ENCODE assay signal across 10 cellular contexts in the genomic region with DNA sequence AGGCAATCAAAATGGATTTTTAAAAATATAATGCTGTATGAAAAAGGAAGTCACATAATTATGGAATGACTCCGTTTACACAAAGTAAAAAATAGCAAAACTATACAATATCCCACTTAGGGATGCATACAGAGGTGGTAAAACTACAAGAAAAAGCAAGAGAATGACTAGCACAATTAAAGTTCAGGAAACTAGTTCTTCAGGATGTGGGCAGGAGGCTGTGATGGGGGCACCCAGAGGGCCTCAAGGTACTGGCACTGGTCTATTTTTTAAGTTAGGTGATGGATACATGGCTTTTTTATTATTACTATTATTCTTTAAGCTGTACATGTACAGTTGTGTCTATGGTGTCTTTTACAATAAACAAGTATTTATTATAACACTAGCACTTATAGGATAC. TPM values are rescaled to one million over a fixed set of nuclear protein-coding genes. Genes with fewer than 3 reads are reported as not detected.
A peak's percentile ranks its signal among the peaks of the same experiment; 100 is the strongest.
DNase-seq lines count a peak whose midpoint lies in the region; ATAC-seq and TF ChIP-seq lines count a peak whose summit lies in the region.
"Had no signal": no experiment of that assay in that cellular context is flagged by ENCODE, and none has a peak within 500 bp of the region (broad histone marks: within the 10 kb centered on the region; RNA-seq: fewer than 3 reads in every experiment).

No MANE protein-coding gene starts in this region.

- H3K27ac Mint-ChIP-seq in activated T-helper 17 cell treated with anti-CD3 and anti-CD28 coated beads, Interleukin-2, amount 50 U/mL, for 72 hours = peak overlapping the region; percentile 84

- peak overlapping the region; percentile 82 to 94; a peak in 3 of 4 replicates for H3K4me3 ChIP-seq in SK-N-SH (ENCODE audit: low read depth in 2 of 2, low read length in 1 of 2)
- H3K4me3 ChIP-seq in gastroesophageal sphincter = peak overlapping the region in 1 of 2 donors; percentile 80
- peak overlapping the region in 3 of 8 donors; percentile 85 to 97 (median 88) for H3K4me3 ChIP-seq in spleen
- H3K4me3 ChIP-seq in A673 (ENCODE audit: low read depth, low read length, poor library complexity, severe bottlenecking) = no peak overlapping the region

- H3K27me3 ChIP-seq in SK-N-SH (ENCODE audit: insufficient read depth) = no peaks in the 10 kb centered on the region
- H3K27me3 ChIP-seq in gastroesophageal sphincter = no peaks in the 10 kb centered on the region
- H3K27me3 ChIP-seq in spleen (replicated peaks in 1 of 7) = no peaks in the 10 kb centered on the region
- no peaks in the 10 kb centered on the region for H3K27me3 ChIP-seq in A673 (replicated peaks; ENCODE audit: insufficient read depth, low read depth, low read length, poor library complexity)

- H3K79me2 ChIP-seq in SK-N-SH (ENCODE audit: insufficient read depth) = peaks cover 50% of the 10 kb centered on the region

- no peak overlapping the region for H2AFZ ChIP-seq in SK-N-SH (ENCODE audit: low read depth)

- peak overlapping the region; percentile 93 for H3K4me2 ChIP-seq in SK-N-SH

- TF ChIP-seq POLR2A in gastroesophageal sphincter (IDR thresholded peaks at IDR 0.05) (no peak), spleen (IDR thresholded peaks at IDR 0.05) (no peak)

- H3K9me2 ChIP-seq in SK-N-SH = no peaks in the 10 kb centered on the region

- no peaks in the 10 kb centered on the region for H3K27me3 Mint-ChIP-seq in activated T-helper 17 cell treated with anti-CD3 and anti-CD28 coated beads, Interleukin-2, amount 50 U/mL, for 72 hours

- peaks cover 32% of the 10 kb centered on the region for H3F3A ChIP-seq in SK-N-SH (replicated peaks; ENCODE audit: insufficient read depth)

- peaks cover 29% of the 10 kb centered on the region for H3K4me1 Mint-ChIP-seq in activated T-helper 17 cell treated with anti-CD3 and anti-CD28 coated beads, Interleukin-2, amount 50 U/mL, for 72 hours

- TF ChIP-seq CTCF in SK-N-SH (IDR thresholded peaks at IDR 0.05) (no peak), gastroesophageal sphincter (IDR thresholded peaks at IDR 0.05) (no peak), spleen (IDR thresholded peaks at IDR 0.05 in 8 of 11, conservative IDR thresholded peaks at IDR 0.05 in 3 of 11) (no peak), A673 (conservative IDR thresholded peaks at IDR 0.05; ENCODE audit: low read depth, low read length) (no peak)

- TF ChIP-seq RAD21 in SK-N-SH (IDR thresholded peaks at IDR 0.05; ENCODE audit: low read length) = no peak

- CTCF ChIA-PET in SK-N-SH (lab: Yijun Ruan, JAX) (interaction anchor here (0.6 to 18.1 kb wide), 3 partner anchors 13 to 209 kb away, joined by 3 to 170 read pairs (median 123); no protein-coding TSS in a partner anchor), A673 (lab: Charles Lee) (interaction anchor here (0.6 kb wide), 1 partner anchor 546 kb away, joined by 3 read pairs; no protein-coding TSS in a partner anchor)

- H3K4me1 ChIP-seq in SK-N-SH (ENCODE audit: control insufficient read depth in 1 of 2, insufficient read depth in 2 of 2, low read depth in 1 of 2, low read length in 1 of 2) = peaks cover 55 to 60% of the 10 kb centered on the region in 2 experiments
- peaks cover 0 to 68% (median 51%) of the 10 kb centered on the region in 3 donors for H3K4me1 ChIP-seq in gastroesophageal sphincter
- H3K4me1 ChIP-seq in spleen = peaks cover 53 to 82% (median 65%) of the 10 kb centered on the region in 6 donors
- H3K4me1 ChIP-seq in A673 (ENCODE audit: insufficient read depth, low read length, poor library complexity, severe bottlenecking) = peaks cover 52% of the 10 kb centered on the region

- DNase-seq in SK-N-SH (no peak), spleen (no peak), NCI-H446 treated with DMSO at 0.1 percent for 48 hours (lab: John Stamatoyannopoulos, UW) (no peak), A673 (ENCODE audit: low spot score) (no peak)
- DNase-seq: NCI-H1436 treated with DMSO at 0.1 percent for 48 hours had no signal

- BruUV-seq in A673 (replicated peaks; lab: Mats Ljungman, UMichigan) = no TSS peak

- H3K9me3 ChIP-seq in SK-N-SH = no peaks in the 10 kb centered on the region
- no peaks in the 10 kb centered on the region for H3K9me3 ChIP-seq in gastroesophageal sphincter
- H3K9me3 ChIP-seq in spleen = no peaks in the 10 kb centered on the region
- H3K9me3 ChIP-seq in A673 (ENCODE audit: low read depth, low read length, poor library complexity, severe bottlenecking) = no peaks in the 10 kb centered on the region

- WGBS in SK-N-SH (ENCODE audit: low lambda C conversion rate) = 70% methylated on average over 1 of the region's 1 CpG
- 42 to 50% methylated on average over 1 of the region's 1 CpG for WGBS in gastroesophageal sphincter (ENCODE audit: low coverage in 1 of 2), 2 donors
- WGBS in spleen, 5 donors = 30 to 53% (median 43%) methylated on average over 1 of the region's 1 CpG

- ATAC-seq in SK-N-SH treated with all-trans-retinoic acid at 6 μM for 48 hours = no peak
- no peak for ATAC-seq in activated T-helper 17 cell treated with anti-CD3 and anti-CD28 coated beads, Interleukin-2, amount 50 U/mL, for 72 hours (replicated peaks)
- ATAC-seq in gastroesophageal sphincter = no peak
- ATAC-seq in GM21619 (IDR thresholded peaks at IDR 0.05; ENCODE audit: unreplicated experiment) = no peak

- no peaks in the 10 kb centered on the region for H4K20me1 ChIP-seq in SK-N-SH (ENCODE audit: insufficient read depth)

- POLR2A ChIA-PET in SK-N-SH (lab: Yijun Ruan, JAX) = interaction anchor here (1.0 kb wide), 1 partner anchor 41 kb away, joined by 4 read pairs; the partner anchor contains the start of gene MEAF6
- POLR2A ChIA-PET in A673 (lab: Charles Lee; ENCODE audit: low non-redundant PET) = no interaction called here

- peaks cover 0 to 5% of the 10 kb centered on the region in 2 experiments for H3K36me3 ChIP-seq in SK-N-SH (replicated peaks in 1 of 2; ENCODE audit: control insufficient read depth in 1 of 2, insufficient read depth in 2 of 2, low read length in 1 of 2)
- H3K36me3 ChIP-seq in gastroesophageal sphincter = peaks cover 0 to 11% of the 10 kb centered on the region in 2 donors
- H3K36me3 ChIP-seq in spleen = peaks cover 0 to 27% (median 8%) of the 10 kb centered on the region in 6 donors
- no peaks in the 10 kb centered on the region for H3K36me3 ChIP-seq in A673 (ENCODE audit: insufficient read depth, low read length, poor library complexity, severe bottlenecking)

- intact Hi-C loops in spleen (cut with DNase I; ENCODE audit: low total_unique reads) = no loop called here
- intact Hi-C loops in A673 (cut with micrococcal nuclease; ENCODE audit: unreplicated experiment) = no loop called here

- peak overlapping the region; percentile 81; the same call in 1 of the 2 replicates for H3K9ac ChIP-seq in SK-N-SH

- peak overlapping the region; percentile 97 for H3K4me3 Mint-ChIP-seq in activated T-helper 17 cell treated with anti-CD3 and anti-CD28 coated beads, Interleukin-2, amount 50 U/mL, for 72 hours

- H3K36me3 Mint-ChIP-seq in activated T-helper 17 cell treated with anti-CD3 and anti-CD28 coated beads, Interleukin-2, amount 50 U/mL, for 72 hours (ENCODE audit: low read depth) = peaks cover 32% of the 10 kb centered on the region

- H3K27ac ChIP-seq in SK-N-SH (ENCODE audit: low read depth in 2 of 2, low read length in 1 of 2) (peak overlapping the region; percentile 89 to 92), gastroesophageal sphincter (peak overlapping the region; percentile 54 to 96 (median 94)), spleen (peak overlapping the region in 6 of 8 donors; percentile 2 to 98 (median 97)), A673 (ENCODE audit: low read depth, low read length, poor library complexity, severe bottlenecking) (no peak overlapping the region)
- H3K27ac ChIP-seq: 22Rv1 had no signal

- H3K9me3 Mint-ChIP-seq in activated T-helper 17 cell treated with anti-CD3 and anti-CD28 coated beads, Interleukin-2, amount 50 U/mL, for 72 hours = no peaks in the 10 kb centered on the region

- no peak for TF ChIP-seq EP300 in SK-N-SH (IDR thresholded peaks at IDR 0.05; ENCODE audit: borderline replicate concordance in 1 of 2, low read depth in 1 of 2, low read length in 1 of 2)
- no peak for TF ChIP-seq EP300 in gastroesophageal sphincter (IDR thresholded peaks at IDR 0.05)

TF ChIP-seq in SK-N-SH, 30 proteins besides CTCF, POLR2A, EP300 and RAD21 (continues in another document):
- TF ChIP-seq NRF1 (IDR thresholded peaks at IDR 0.05; ENCODE audit: low read depth, low read length) (no peak), EZH2phosphoT487 (IDR thresholded peaks at IDR 0.05; ENCODE audit: borderline replicate concordance, low read depth) (no peak), SIN3A (IDR thresholded peaks at IDR 0.05; ENCODE audit: borderline replicate concordance, low read depth, low read length) (no peak), SMC3 (IDR thresholded peaks at IDR 0.05; ENCODE audit: low read depth, low read length) (no peak), TEAD4 (IDR thresholded peaks at IDR 0.05; ENCODE audit: borderline replicate concordance, insufficient read depth) (no peak), JUND (IDR thresholded peaks at IDR 0.05) (no peak)

TF ChIP-seq in SK-N-SH treated with all-trans-retinoic acid at 6 μM for 48 hours, 23 proteins besides CTCF, POLR2A, EP300 and RAD21 (continues in another document):
- TF ChIP-seq ZFP3 (CRISPR knock-in tag; IDR thresholded peaks at IDR 0.05) (no peak), RARB (CRISPR knock-in tag; IDR thresholded peaks at IDR 0.05) (no peak), GLIS3 (CRISPR knock-in tag; IDR thresholded peaks at IDR 0.05) (no peak), ESRRG (CRISPR knock-in tag; IDR thresholded peaks at IDR 0.05) (no peak), OSR1 (CRISPR knock-in tag; IDR thresholded peaks at IDR 0.05) (no peak)

RNA-seq across cellular contexts. Expression of gene ZC3H12A, which starts 1.4 kb away (rescaled TPM):
- polyA plus RNA-seq in SK-N-SH (2012; rRNA removed) (7.4 and 8.9 TPM in 2 replicates), spleen (10 to 100 TPM in 2 of 3 donors, 1 to 10 TPM in 1; 9.7 to 12.8 (median 11.3) TPM)
- 3.4 and 4.3 TPM in 2 replicates for polyA plus RNA-seq in SK-N-SH (2012; cell fraction: cytosol; rRNA removed)
- polyA plus RNA-seq in SK-N-SH (2012; cell fraction: nucleus; rRNA removed) = 24.6 and 24.8 TPM in 2 replicates
- total RNA-seq in activated T-helper 17 cell treated with anti-CD3 and anti-CD28 coated beads, Interleukin-2, amount 50 U/mL, for 72 hours = 10 to 100 TPM; 40.1 to 73.3 TPM
- total RNA-seq in gastroesophageal sphincter (10 to 100 TPM in 2 of 4 donors, 1 to 10 TPM in 2; 7.3 to 14.4 (median 10.6) TPM), spleen (10 to 100 TPM; 18.0 to 33.1 (median 21.3) TPM), A673 (2021) (4.8 and 5.4 TPM in 2 replicates)

RNA-seq across cellular contexts. Expression of gene MEAF6, which starts 41.6 kb away (rescaled TPM):
- 47.2 and 60.5 TPM in 2 replicates for polyA plus RNA-seq in SK-N-SH (2012; rRNA removed)
- polyA plus RNA-seq in SK-N-SH (2012; cell fraction: cytosol; rRNA removed) = 69.0 and 74.2 TPM in 2 replicates
- 25.1 and 39.1 TPM in 2 replicates for polyA plus RNA-seq in SK-N-SH (2012; cell fraction: nucleus; rRNA removed)
- total RNA-seq in activated T-helper 17 cell treated with anti-CD3 and anti-CD28 coated beads, Interleukin-2, amount 50 U/mL, for 72 hours = 10 to 100 TPM; 53.1 to 56.8 TPM
- 100 to 1,000 TPM in 2 of 4 donors, 10 to 100 TPM in 2; 89.7 to 129 (median 100) TPM for total RNA-seq in gastroesophageal sphincter
- 10 to 100 TPM; 39.5 to 69.0 (median 51.1) TPM for total RNA-seq in spleen
- polyA plus RNA-seq in spleen = 10 to 100 TPM; 56.5 to 59.8 (median 57.7) TPM
- 73.8 and 75.7 TPM in 2 replicates for total RNA-seq in A673 (2021)
